In genomic region chr13:114018461-114019055, GRCh38 we compare ENCODE assay signal across 16 cellular contexts. TPM values are rescaled to one million over a fixed set of nuclear protein-coding genes. Genes with fewer than 3 reads are reported as not detected.
DNase-seq lines count a peak whose midpoint lies in the region; ATAC-seq lines count a peak whose summit lies in the region.
"Had no signal": no experiment of that assay in that cellular context is flagged by ENCODE, and none has a peak within 500 bp of the region (broad histone marks: within the 10 kb centered on the region; RNA-seq: fewer than 3 reads in every experiment).

No MANE protein-coding gene starts in this region.

- ATAC-seq in right cardiac atrium = no peak
- ATAC-seq in T-helper 17 cell = no peak
- no peak for ATAC-seq in GM21576 (IDR thresholded peaks at IDR 0.05; ENCODE audit: unreplicated experiment)

- H3K27me3 Mint-ChIP-seq in activated naive CD4-positive, alpha-beta T cell treated with anti-CD3 and anti-CD28 coated beads, Interleukin-2, amount 10 ng/mL, durations not matched to agents 7 days and 5 days = no peaks in the 10 kb centered on the region
- no peaks in the 10 kb centered on the region for H3K27me3 Mint-ChIP-seq in T-helper 17 cell
- H3K27me3 Mint-ChIP-seq: CD4-positive, CD25-positive, alpha-beta regulatory T cell had no signal

- no peaks in the 10 kb centered on the region for H3K4me1 ChIP-seq in right cardiac atrium (ENCODE audit: control insufficient read depth, insufficient read depth, low read length)
- peaks cover 0 to 2% of the 10 kb centered on the region in 2 donors for H3K4me1 ChIP-seq in neuronal stem cell (ENCODE audit: control insufficient read depth in 2 of 2, insufficient read depth in 1 of 2, low read depth in 1 of 2, low read length in 2 of 2)

- H3K27me3 ChIP-seq in right cardiac atrium (ENCODE audit: control insufficient read depth, insufficient read depth) (no peaks in the 10 kb centered on the region), neuronal stem cell (ENCODE audit: control insufficient read depth in 3 of 3, insufficient read depth in 3 of 3, low read depth in 1 of 3, low read length in 3 of 3) (no peaks in the 10 kb centered on the region)
- H3K27me3 ChIP-seq: BLaER1 treated with 17β-estradiol and CSF1 and Interleukin-3, amounts not matched to agents 10 nM and 100 nM had no signal

- peaks cover 54% of the 10 kb centered on the region for H3K36me3 Mint-ChIP-seq in activated naive CD4-positive, alpha-beta T cell treated with anti-CD3 and anti-CD28 coated beads, Interleukin-2, amount 10 ng/mL, durations not matched to agents 7 days and 5 days
- no peaks in the 10 kb centered on the region for H3K36me3 Mint-ChIP-seq in T-helper 17 cell (ENCODE audit: low read depth)

- no peak overlapping the region for H2BK12ac ChIP-seq in neuronal stem cell (ENCODE audit: low read length)

- H3K14ac ChIP-seq in neuronal stem cell (ENCODE audit: low read length) = peak overlapping the region; percentile 38

- no peak overlapping the region for H3K4me2 ChIP-seq in neuronal stem cell (ENCODE audit: insufficient read depth, low read length, poor library complexity, severe bottlenecking)

- no peak overlapping the region for H2AFZ ChIP-seq in neuronal stem cell (ENCODE audit: low read length)

- CTCF ChIA-PET in activated naive CD4-positive, alpha-beta T cell treated with anti-CD3 and anti-CD28 coated beads, Interleukin-2, amount 10 ng/mL, durations not matched to agents 7 days and 5 days (lab: Charles Lee) = no interaction called here

- H3K18ac ChIP-seq in neuronal stem cell (ENCODE audit: low read length) = no peak overlapping the region

- H3K79me1 ChIP-seq in neuronal stem cell (ENCODE audit: low read depth, low read length) = peaks cover 3% of the 10 kb centered on the region

- H3K4me3 ChIP-seq in right cardiac atrium (ENCODE audit: low read length) = no peak overlapping the region
- no peak overlapping the region for H3K4me3 ChIP-seq in neuronal stem cell (ENCODE audit: low read length in 2 of 2)
- H3K4me3 ChIP-seq: BLaER1 treated with 17β-estradiol and CSF1 and Interleukin-3, amounts not matched to agents 10 nM and 100 nM had no signal

- no peak overlapping the region for H3K4me3 Mint-ChIP-seq in activated naive CD4-positive, alpha-beta T cell treated with anti-CD3 and anti-CD28 coated beads, Interleukin-2, amount 10 ng/mL, durations not matched to agents 7 days and 5 days
- H3K4me3 Mint-ChIP-seq in T-helper 17 cell = peak overlapping the region; percentile 3
- H3K4me3 Mint-ChIP-seq: H9 had no signal

- 92% methylated on average over 20 of the region's 20 CpGs for whole genome bisulfite sequencing in right cardiac atrium
- WGBS in neuronal stem cell (ENCODE audit: extremely low coverage in 2 of 2, insufficient read length in 2 of 2, insufficient replicate concordance in 1 of 2), 2 donors = no CpG with 5 or more reads among the region's 20 CpGs

- peak overlapping the region; percentile 60 for H3K27ac Mint-ChIP-seq in activated naive CD4-positive, alpha-beta T cell treated with anti-CD3 and anti-CD28 coated beads, Interleukin-2, amount 10 ng/mL, durations not matched to agents 7 days and 5 days
- no peak overlapping the region for H3K27ac Mint-ChIP-seq in T-helper 17 cell

- peaks cover 0 to 93% of the 10 kb centered on the region in 2 donors for H3K36me3 ChIP-seq in neuronal stem cell (replicated peaks in 1 of 2; ENCODE audit: control insufficient read depth in 2 of 2, insufficient read depth in 2 of 2, low read length in 2 of 2)

- no peaks in the 10 kb centered on the region for H3K9me3 Mint-ChIP-seq in activated naive CD4-positive, alpha-beta T cell treated with anti-CD3 and anti-CD28 coated beads, Interleukin-2, amount 10 ng/mL, durations not matched to agents 7 days and 5 days
- H3K9me3 Mint-ChIP-seq: CD4-positive, CD25-positive, alpha-beta regulatory T cell; H9 had no signal

- peak overlapping the region; percentile 66 for H3K4ac ChIP-seq in neuronal stem cell (ENCODE audit: low read length)

- H3K9me3 ChIP-seq in right cardiac atrium (ENCODE audit: control insufficient read depth, low read length) = no peaks in the 10 kb centered on the region
- H3K9me3 ChIP-seq in T-helper 17 cell (ENCODE audit: control insufficient read depth, low read length, poor library complexity, severe bottlenecking) = no peaks in the 10 kb centered on the region
- H3K9me3 ChIP-seq in neuronal stem cell (replicated peaks in 1 of 2; ENCODE audit: control insufficient read depth in 2 of 2, insufficient read depth in 1 of 2, low read depth in 1 of 2, low read length in 2 of 2) = peaks cover 0 to 1% of the 10 kb centered on the region in 2 donors
- H3K9me3 ChIP-seq: BLaER1 treated with 17β-estradiol and CSF1 and Interleukin-3, amounts not matched to agents 10 nM and 100 nM had no signal

- intact Hi-C loops in right cardiac atrium (cut with DNase I) = no loop called here
- intact Hi-C loops in cardiac septum (cut with DNase I) = no loop called here

- H3K4me1 Mint-ChIP-seq in activated naive CD4-positive, alpha-beta T cell treated with anti-CD3 and anti-CD28 coated beads, Interleukin-2, amount 10 ng/mL, durations not matched to agents 7 days and 5 days = no peaks in the 10 kb centered on the region
- peaks cover 6% of the 10 kb centered on the region for H3K4me1 Mint-ChIP-seq in T-helper 17 cell
- H3K4me1 Mint-ChIP-seq: CD4-positive, CD25-positive, alpha-beta regulatory T cell had no signal

- H3K23ac ChIP-seq in neuronal stem cell (ENCODE audit: low read depth, low read length, poor library complexity) = no peak overlapping the region

- DNase-seq in activated naive CD4-positive, alpha-beta T cell treated with anti-CD3 and anti-CD28 coated beads, Interleukin-2, amount 10 ng/mL, durations not matched to agents 7 days and 5 days = no peak
- DNase-seq in activated naive CD4-positive, alpha-beta T cell treated with anti-CD3 and anti-CD28 coated beads, Interleukin-2, amount 50 U/mL, for 16 hours = no peak
- DNase-seq in right cardiac atrium = peak; percentile 11 to 47 (median 44)
- DNase-seq in cardiac septum (ENCODE audit: low spot score) = no peak
- DNase-seq in T-helper 17 cell = no peak
- no peak for DNase-seq in neuronal stem cell (ENCODE audit: low spot score)
- DNase-seq in stimulated activated CD4-positive, alpha-beta T cell treated with anti-CD3 and anti-CD28 coated beads, Interleukin-4, amount 100 ng/mL, for 1 hour = no peak
- DNase-seq: AML-193, Calu3, DMS 273 treated with DMSO at 0.1 percent for 48 hours, GOT3 had no signal

- H3K27ac ChIP-seq in right cardiac atrium (ENCODE audit: low read length) = no peak overlapping the region
- H3K27ac ChIP-seq in neuronal stem cell (replicated peaks; ENCODE audit: low read length) = no peak overlapping the region

- H4K8ac ChIP-seq in neuronal stem cell (ENCODE audit: low read depth, low read length) = no peak overlapping the region

- H2BK5ac ChIP-seq in neuronal stem cell (ENCODE audit: low read length) = no peak overlapping the region

- peak overlapping the region; percentile 88 for H2AK5ac ChIP-seq in neuronal stem cell (ENCODE audit: low read depth, low read length)

- no peak overlapping the region for H2BK120ac ChIP-seq in neuronal stem cell (ENCODE audit: low read depth, low read length)

- no peak overlapping the region for H4K91ac ChIP-seq in neuronal stem cell (ENCODE audit: low read depth, low read length, poor library complexity)

- peak overlapping the region; percentile 81 for H2BK15ac ChIP-seq in neuronal stem cell (ENCODE audit: low read length)

- no peak overlapping the region for H3K9ac ChIP-seq in neuronal stem cell (ENCODE audit: low read depth, low read length, poor library complexity)

RNA-seq across cellular contexts. Expression of gene C13orf46, which starts 44.7 kb away (rescaled TPM):
- under 1 TPM; 0.21 to 0.76 (median 0.38) TPM for total RNA-seq in right cardiac atrium
- polyA plus RNA-seq in right cardiac atrium = 0.20 TPM
- total RNA-seq in cardiac septum = 0.40 TPM
- 10 to 100 TPM; 18.6 to 22.6 TPM for total RNA-seq in T-helper 17 cell
- polyA plus RNA-seq in neuronal stem cell (2013, experiment 1 of 2) = 0.03 TPM
- 0.04 TPM for polyA plus RNA-seq in neuronal stem cell (2013, experiment 2 of 2)
- total RNA-seq: Daoy had no signal

Comparison
In these comparisons a context has a peak if more than half of its experiments do, and no peak if none do; other contexts are left out.
1. DNase-seq: peak in right cardiac atrium (3 of 3); none in activated naive CD4-positive, alpha-beta T cell treated with anti-CD3 and anti-CD28 coated beads, Interleukin-2, amount 10 ng/mL, durations not matched to agents 7 days and 5 days (single experiment), activated naive CD4-positive, alpha-beta T cell treated with anti-CD3 and anti-CD28 coated beads, Interleukin-2, amount 50 U/mL, for 16 hours (single experiment), cardiac septum (single experiment), T-helper 17 cell (0 of 3), neuronal stem cell (single experiment) and stimulated activated CD4-positive, alpha-beta T cell treated with anti-CD3 and anti-CD28 coated beads, Interleukin-4, amount 100 ng/mL, for 1 hour (single experiment).
2. RNA of gene C13orf46, which starts 44.7 kb away (total RNA-seq): 18.6 to 22.6 TPM in T-helper 17 cell; 0.40 TPM in cardiac septum (single experiment) and 0.21 to 0.76 TPM in right cardiac atrium; every median in the first group is over 10 times any median in the second.